In genomic region chr6:156552849-156553248, GRCh38 we compare ENCODE assay signal across 29 cellular contexts.
"Had no signal": no experiment of that assay in that cellular context is flagged by ENCODE, and none has a peak within 500 bp of the region (broad histone marks: within the 10 kb centered on the region; RNA-seq: fewer than 3 reads in every experiment).

No MANE protein-coding gene starts in this region.

- FAIRE-seq: RCC 7860 had no signal

- H3K4me3 ChIP-seq: MG63, PC-9, SJCRH30, SK-N-MC had no signal

- H2AFZ ChIP-seq: PC-9 had no signal

- H3K4me1 ChIP-seq: SJCRH30 had no signal

- H3K36me3 ChIP-seq: MG63, SJCRH30 had no signal

- ATAC-seq: Panc1, Right ventricle myocardium inferior, SK-N-SH treated with all-trans-retinoic acid at 6 μM for 48 hours had no signal

- H3K27ac ChIP-seq: PC-9, RWPE1, SJCRH30, SK-N-MC had no signal

- H3K9me3 ChIP-seq: MG63, SJCRH30 had no signal

- H3K4me2 ChIP-seq: PC-9 had no signal

- H3K27me3 ChIP-seq: SJCRH30 had no signal

- DNase-seq: Kasumi-1, MG63, NCI-H1048, NCI-H1092 treated with DMSO at 0.1 percent for 48 hours, NCI-H1105 treated with DMSO at 0.1 percent for 48 hours, NCI-H1417, NCI-H1436, NCI-H146, NCI-H1694, NCI-H187, NCI-H1930, NCI-H2029 treated with DMSO at 0.1 percent for 48 hours, NCI-H2081 treated with DMSO at 0.1 percent for 48 hours, NCI-H2107, NCI-H2171, NCI-H226, NCI-H446 treated with DMSO at 0.1 percent for 48 hours, NCI-H510A, NCI-H69, PC-9, SHP77, SIG-M5, SJCRH30 had no signal
